26 cellular contexts compared by ENCODE assay signal in genomic region chr2:100784681-100785080, GRCh38.
"Had no signal": no experiment of that assay in that cellular context is flagged by ENCODE, and none has a peak within 500 bp of the region (broad histone marks: within the 10 kb centered on the region; RNA-seq: fewer than 3 reads in every experiment).

No MANE protein-coding gene starts in this region.

- DNase-seq: activated CD4-positive, alpha-beta memory T cell treated with anti-CD3 and anti-CD28 coated beads, Interleukin-2, amount 10 ng/mL, durations not matched to agents 7 days and 5 days; activated CD4-positive, alpha-beta T cell treated with anti-CD3 and anti-CD28 coated beads, Interleukin-2, amount 10 ng/mL, durations not matched to agents 24 days and 14 days; activated effector memory CD4-positive, alpha-beta T cell treated with Interleukin-2 at 50 U/mL for 16 hours; activated naive CD4-positive, alpha-beta T cell treated with anti-CD3 and anti-CD28 coated beads for 36 hours; activated naive CD8-positive, alpha-beta T cell treated with anti-CD3 and anti-CD28 coated beads, Interleukin-2, amount 10 ng/mL, durations not matched to agents 7 days and 5 days; activated T-cell treated with anti-CD3 and anti-CD28 coated beads, Interleukin-2, amount 50 U/mL, for 72 hours; amygdala; cortex of kidney; foreskin fibroblast; kidney; left ventricle myocardium inferior; ovary; stimulated activated CD4-positive, alpha-beta T cell treated with anti-CD3 and anti-CD28 coated beads, Interleukin-12 subunit alpha, Interleukin-12 subunit beta, amount 100 ng/mL, for 4 hours; stimulated activated CD4-positive, alpha-beta T cell treated with anti-CD3 and anti-CD28 coated beads, Interleukin-4, amount 100 ng/mL, for 4 hours; stimulated activated naive CD8-positive, alpha-beta T cell treated with anti-CD3 and anti-CD28 coated beads, Interleukin-15, Interleukin-2, amounts not matched to agents 100 U/mL and 50 U/mL, for 24 hours; substantia nigra; T1000 had no signal

- H3K27ac Mint-ChIP-seq: activated CD4-positive, alpha-beta memory T cell treated with anti-CD3 and anti-CD28 coated beads, Interleukin-2, amount 10 ng/mL, durations not matched to agents 7 days and 5 days; activated CD4-positive, alpha-beta T cell treated with anti-CD3 and anti-CD28 coated beads, Interleukin-2, amount 10 ng/mL, durations not matched to agents 24 days and 14 days; activated naive CD4-positive, alpha-beta T cell treated with anti-CD3 and anti-CD28 coated beads for 36 hours; activated naive CD8-positive, alpha-beta T cell treated with anti-CD3 and anti-CD28 coated beads, Interleukin-2, amount 10 ng/mL, durations not matched to agents 7 days and 5 days; activated T-cell treated with anti-CD3 and anti-CD28 coated beads, Interleukin-2, amount 50 U/mL, for 72 hours; mesothelial cell of epicardium; T-helper 1 cell treated with Interleukin-12 subunit alpha and Interleukin-12 subunit beta and Interleukin-4 antibody, amounts not matched to agents 30 μg/mL and 1 μg/mL, for 36 hours had no signal

- H3K27me3 Mint-ChIP-seq: activated CD4-positive, alpha-beta memory T cell treated with anti-CD3 and anti-CD28 coated beads, Interleukin-2, amount 10 ng/mL, durations not matched to agents 7 days and 5 days; activated CD4-positive, alpha-beta T cell treated with anti-CD3 and anti-CD28 coated beads, Interleukin-2, amount 10 ng/mL, durations not matched to agents 24 days and 14 days had no signal

- H3K27ac ChIP-seq: cardiac muscle cell, neutrophil, ovary, prostate gland, right atrium auricular region, tibial nerve had no signal

- FAIRE-seq: kidney, urothelium cell line had no signal

- H3K9me3 Mint-ChIP-seq: activated CD4-positive, alpha-beta memory T cell treated with anti-CD3 and anti-CD28 coated beads, Interleukin-2, amount 10 ng/mL, durations not matched to agents 7 days and 5 days; activated naive CD4-positive, alpha-beta T cell treated with anti-CD3 and anti-CD28 coated beads for 36 hours; activated naive CD8-positive, alpha-beta T cell treated with anti-CD3 and anti-CD28 coated beads, Interleukin-2, amount 10 ng/mL, durations not matched to agents 7 days and 5 days; activated T-cell treated with anti-CD3 and anti-CD28 coated beads, Interleukin-2, amount 50 U/mL, for 72 hours; nephron; T-helper 1 cell treated with Interleukin-12 subunit alpha and Interleukin-12 subunit beta and Interleukin-4 antibody, amounts not matched to agents 30 μg/mL and 1 μg/mL, for 36 hours had no signal

- H3K4me3 Mint-ChIP-seq: activated CD4-positive, alpha-beta memory T cell treated with anti-CD3 and anti-CD28 coated beads, Interleukin-2, amount 10 ng/mL, durations not matched to agents 7 days and 5 days; activated CD4-positive, alpha-beta T cell treated with anti-CD3 and anti-CD28 coated beads, Interleukin-2, amount 10 ng/mL, durations not matched to agents 24 days and 14 days; activated naive CD4-positive, alpha-beta T cell treated with anti-CD3 and anti-CD28 coated beads for 36 hours; activated naive CD8-positive, alpha-beta T cell treated with anti-CD3 and anti-CD28 coated beads, Interleukin-2, amount 10 ng/mL, durations not matched to agents 7 days and 5 days; activated T-cell treated with anti-CD3 and anti-CD28 coated beads, Interleukin-2, amount 50 U/mL, for 72 hours; mesothelial cell of epicardium; nephron; T-helper 1 cell treated with Interleukin-12 subunit alpha and Interleukin-12 subunit beta and Interleukin-4 antibody, amounts not matched to agents 30 μg/mL and 1 μg/mL, for 36 hours had no signal

- H3K4me3 ChIP-seq: cardiac muscle cell, left ventricle myocardium inferior, ovary, prostate gland, right atrium auricular region, tibial nerve had no signal

- H3K4me1 ChIP-seq: tibial nerve had no signal

- H3K27me3 ChIP-seq: cardiac muscle cell, neutrophil, ovary, right atrium auricular region, tibial nerve had no signal

- H3K36me3 ChIP-seq: cardiac muscle cell, left ventricle myocardium inferior, neutrophil, ovary, prostate gland, right atrium auricular region, tibial nerve had no signal

- H3K9me3 ChIP-seq: left ventricle myocardium inferior, neutrophil, ovary, prostate gland, right atrium auricular region, tibial nerve had no signal

- ATAC-seq: activated T-cell treated with anti-CD3 and anti-CD28 coated beads, Interleukin-2, amount 50 U/mL, for 72 hours; stimulated activated naive CD8-positive, alpha-beta T cell treated with anti-CD3 and anti-CD28 coated beads, Interleukin-15, Interleukin-2, amounts not matched to agents 100 U/mL and 50 U/mL, for 24 hours had no signal

- H3K4me1 Mint-ChIP-seq: activated CD4-positive, alpha-beta memory T cell treated with anti-CD3 and anti-CD28 coated beads, Interleukin-2, amount 10 ng/mL, durations not matched to agents 7 days and 5 days; activated CD4-positive, alpha-beta T cell treated with anti-CD3 and anti-CD28 coated beads, Interleukin-2, amount 10 ng/mL, durations not matched to agents 24 days and 14 days; activated naive CD8-positive, alpha-beta T cell treated with anti-CD3 and anti-CD28 coated beads, Interleukin-2, amount 10 ng/mL, durations not matched to agents 7 days and 5 days had no signal
